8 cellular contexts compared by ENCODE assay signal in genomic region chr3:57692404-57693191, GRCh38. TPM values are rescaled to one million over a fixed set of nuclear protein-coding genes. Genes with fewer than 3 reads are reported as not detected.
DNase-seq lines count a peak whose midpoint lies in the region; ATAC-seq and TF ChIP-seq lines count a peak whose summit lies in the region.

Gene DENND6A (minus strand): TSS chr3:57693077. CDS start chr3:57693018, 59 bp downstream.

- H3K36me3 ChIP-seq in psoas muscle (ENCODE audit: insufficient read depth in 1 of 2, low read depth in 1 of 2) (no peaks in the 10 kb centered on the region), urinary bladder (ENCODE audit: insufficient read depth) (no peaks in the 10 kb centered on the region)

- WGBS in psoas muscle, 3 donors = 0 to 1% (median 0%) methylated on average over 60 to 77 of the region's 77 CpGs
- under 1% methylated on average over 77 of the region's 77 CpGs for WGBS in urinary bladder

- TF ChIP-seq CTCF in psoas muscle (IDR thresholded peaks at IDR 0.05) = no peak

- no peaks in the 10 kb centered on the region for H3K27me3 ChIP-seq in psoas muscle (ENCODE audit: insufficient read depth in 3 of 3, low read length in 2 of 3)

- peak within 1 kb of the TSS; percentile 99 for H3K4me3 ChIP-seq in psoas muscle
- H3K4me3 ChIP-seq in urinary bladder (ENCODE audit: low read depth, low read length) = peak within 1 kb of the TSS; percentile 77

- H3K36me3 Mint-ChIP-seq in T-helper 17 cell (ENCODE audit: low read depth) = no peaks in the 10 kb centered on the region

- DNase-seq in NCI-H1694 (lab: John Stamatoyannopoulos, UW) (peak; percentile 62), T-helper 17 cell (peak; percentile 92 to 96 (median 94)), left ventricle myocardium superior (peak; percentile 99), psoas muscle (peak; percentile 97 to 98)

- intact Hi-C loops in left ventricle myocardium superior (cut with micrococcal nuclease) (no loop called here), psoas muscle (cut with DNase I) (loop anchor here (1.0 to 10.0 kb wide), 4 partner anchors 64 to 132 kb away; partner anchors contain the start of genes ARF4 (in 2 of the 2) and SLMAP (in 1 of the 2))

- no peaks in the 10 kb centered on the region for H3K27me3 Mint-ChIP-seq in T-helper 17 cell

- no peaks in the 10 kb centered on the region for H3K9me3 ChIP-seq in T-helper 17 cell (ENCODE audit: control insufficient read depth, low read length, poor library complexity, severe bottlenecking)
- no peaks in the 10 kb centered on the region for H3K9me3 ChIP-seq in psoas muscle

- peak within 1 kb of the TSS; percentile 96 for H3K27ac Mint-ChIP-seq in T-helper 17 cell

- peaks cover 16% of the 10 kb centered on the region for H3K4me1 Mint-ChIP-seq in T-helper 17 cell

- H3K27ac ChIP-seq in angular gyrus (ENCODE audit: low read depth, low read length) (peak within 1 kb of the TSS; percentile 87), psoas muscle (peak within 1 kb of the TSS; percentile 100), urinary bladder (ENCODE audit: low read depth) (peak within 1 kb of the TSS; percentile 100)

- peak within 1 kb of the TSS; percentile 92 for H3K4me3 Mint-ChIP-seq in T-helper 17 cell

- H3K4me1 ChIP-seq in psoas muscle (peaks cover 35% of the 10 kb centered on the region), urinary bladder (ENCODE audit: insufficient read depth) (no peaks in the 10 kb centered on the region)

- ATAC-seq in GM18498 (IDR thresholded peaks at IDR 0.05; ENCODE audit: unreplicated experiment) (peak; percentile 83), HG02884 (IDR thresholded peaks at IDR 0.05; ENCODE audit: unreplicated experiment) (peak; percentile 75), T-helper 17 cell (peak; percentile 83), left ventricle myocardium superior (peak; percentile 95), psoas muscle (peak; percentile 82 to 93 (median 88))

RNA-seq across cellular contexts. Expression of gene DENND6A, which starts in this region (rescaled TPM):
- 10 to 100 TPM; 38.9 to 49.7 TPM for total RNA-seq in T-helper 17 cell
- total RNA-seq in left ventricle myocardium superior = 18.5 TPM
- 10 to 100 TPM; 10.4 to 11.3 (median 10.5) TPM for total RNA-seq in psoas muscle
- 1 to 10 TPM; 4.5 to 6.0 (median 5.6) TPM for polyA plus RNA-seq in psoas muscle
- total RNA-seq in urinary bladder = 68.3 TPM
- 12.9 TPM for polyA plus RNA-seq in urinary bladder

Comparison
In these comparisons a context has a peak if more than half of its experiments do, and no peak if none do; other contexts are left out.
1. Peak in every context shown above with its lines: DNase-seq, ATAC-seq, H3K4me3 ChIP-seq and H3K27ac ChIP-seq.